17 cellular contexts compared by ENCODE assay signal in genomic region chr7:12979181-12979580, GRCh38.
"Had no signal": no experiment of that assay in that cellular context is flagged by ENCODE, and none has a peak within 500 bp of the region (broad histone marks: within the 10 kb centered on the region; RNA-seq: fewer than 3 reads in every experiment).

No MANE protein-coding gene starts in this region.

- H3K4me1 Mint-ChIP-seq: activated naive CD4-positive, alpha-beta T cell treated with anti-CD3 and anti-CD28 coated beads, Interleukin-2, amount 50 U/mL, for 24 hours; naive thymus-derived CD8-positive, alpha-beta T cell had no signal

- H3K4me3 Mint-ChIP-seq: activated naive CD4-positive, alpha-beta T cell treated with anti-CD3 and anti-CD28 coated beads, Interleukin-2, amount 50 U/mL, for 24 hours; activated T-cell treated with anti-CD3 and anti-CD28 coated beads, Interleukin-2, amount 50 U/mL, for 24 hours; naive thymus-derived CD8-positive, alpha-beta T cell; T-helper 2 cell treated with Interferon-gamma antibody and Interleukin-4, amounts not matched to agents 5 μg/mL and 100 μg/mL, for 36 hours had no signal

- H3K9me3 Mint-ChIP-seq: activated naive CD4-positive, alpha-beta T cell treated with anti-CD3 and anti-CD28 coated beads, Interleukin-2, amount 50 U/mL, for 24 hours; activated T-cell treated with anti-CD3 and anti-CD28 coated beads, Interleukin-2, amount 50 U/mL, for 24 hours; T-helper 2 cell treated with Interferon-gamma antibody and Interleukin-4, amounts not matched to agents 5 μg/mL and 100 μg/mL, for 36 hours had no signal

- H3K36me3 ChIP-seq: adrenal gland, gastrocnemius medialis, heart right ventricle had no signal

- DNase-seq: activated effector memory CD4-positive, alpha-beta T cell treated with Interleukin-2 at 50 U/mL for 16 hours; activated T-cell treated with anti-CD3 and anti-CD28 coated beads, Interleukin-2, amount 50 U/mL, for 24 hours; adrenal gland; erythroblast; gastrocnemius medialis; heart right ventricle; left ventricle myocardium superior; mesenchymal stem cell; naive thymus-derived CD8-positive, alpha-beta T cell; occipital lobe; right cardiac atrium; stimulated activated naive CD8-positive, alpha-beta T cell treated with anti-CD3 and anti-CD28 coated beads, Interleukin-15, Interleukin-2, amounts not matched to agents 100 U/mL and 50 U/mL, for 24 hours; trophoblast cell had no signal

- H3K4me3 ChIP-seq: adrenal gland, gastrocnemius medialis, heart right ventricle had no signal

- H3K27me3 ChIP-seq: adrenal gland, gastrocnemius medialis, heart right ventricle had no signal

- H3K9me3 ChIP-seq: adrenal gland, gastrocnemius medialis, heart right ventricle had no signal

- ATAC-seq: activated CD4-positive, CD25-positive, alpha-beta regulatory T cell treated with anti-CD3 and anti-CD28 coated beads, Interleukin-2, amount 50 U/mL, for 24 hours; gastrocnemius medialis; heart right ventricle; left ventricle myocardium superior; naive thymus-derived CD8-positive, alpha-beta T cell; right cardiac atrium; stimulated activated naive CD8-positive, alpha-beta T cell treated with anti-CD3 and anti-CD28 coated beads, Interleukin-15, Interleukin-2, amounts not matched to agents 100 U/mL and 50 U/mL, for 24 hours had no signal

- H3K36me3 Mint-ChIP-seq: activated naive CD4-positive, alpha-beta T cell treated with anti-CD3 and anti-CD28 coated beads, Interleukin-2, amount 50 U/mL, for 24 hours; naive thymus-derived CD8-positive, alpha-beta T cell had no signal

- H3K27me3 Mint-ChIP-seq: progenitor cell of endocrine pancreas had no signal

- H3K27ac Mint-ChIP-seq: activated naive CD4-positive, alpha-beta T cell treated with anti-CD3 and anti-CD28 coated beads, Interleukin-2, amount 50 U/mL, for 24 hours; activated T-cell treated with anti-CD3 and anti-CD28 coated beads, Interleukin-2, amount 50 U/mL, for 24 hours; naive thymus-derived CD8-positive, alpha-beta T cell; progenitor cell of endocrine pancreas; T-helper 2 cell treated with Interferon-gamma antibody and Interleukin-4, amounts not matched to agents 5 μg/mL and 100 μg/mL, for 36 hours had no signal

- H3K27ac ChIP-seq: adrenal gland, gastrocnemius medialis, heart right ventricle had no signal

- H3K4me1 ChIP-seq: adrenal gland, gastrocnemius medialis, heart right ventricle had no signal
